ENCODE assay signal across 19 cellular contexts in the genomic region with DNA sequence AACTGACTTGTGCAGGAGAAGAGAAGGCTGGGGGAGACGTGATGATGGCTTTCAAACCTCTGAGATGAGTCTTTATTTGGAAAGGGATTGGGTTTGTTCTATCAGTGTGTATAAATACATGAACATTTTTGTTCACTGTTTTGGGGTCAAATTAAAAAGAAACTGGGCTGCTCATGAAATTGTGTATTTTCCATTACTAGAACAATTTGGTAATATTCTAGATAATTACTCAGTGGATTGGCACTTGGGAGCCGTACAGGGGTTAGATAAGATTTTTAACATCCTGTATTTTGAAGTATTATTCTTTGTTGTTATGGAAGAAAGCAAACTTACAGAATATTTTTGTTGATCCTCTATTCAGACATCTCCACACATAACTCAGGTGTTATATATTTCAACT.
DNase-seq lines count a peak whose midpoint lies in the region; ATAC-seq and TF ChIP-seq lines count a peak whose summit lies in the region.
"Had no signal": no experiment of that assay in that cellular context is flagged by ENCODE, and none has a peak within 500 bp of the region (broad histone marks: within the 10 kb centered on the region; RNA-seq: fewer than 3 reads in every experiment).

No MANE protein-coding gene starts in this region.

- TF ChIP-seq CTCF in fibroblast of pulmonary artery (IDR thresholded peaks at IDR 0.05; ENCODE audit: low read length, missing control alignments) (no peak), omental fat pad (IDR thresholded peaks at IDR 0.05) (no peak), body of pancreas (IDR thresholded peaks at IDR 0.05) (no peak), Calu3 (IDR thresholded peaks at IDR 0.05; ENCODE audit: unreplicated experiment) (no peak)

- CTCF ChIA-PET in Calu3 (lab: Charles Lee): no interaction called here

- H3K27ac ChIP-seq in ACC112 (ENCODE audit: low read depth, low read length) (no peak overlapping the region), body of pancreas (no peak overlapping the region)
- H3K27ac ChIP-seq: SK-N-MC had no signal

- H3K4me1 ChIP-seq in ACC112 (ENCODE audit: control insufficient read depth, insufficient read depth, low read length, unreplicated experiment): peaks cover 20% of the 10 kb centered on the region
- H3K4me1 ChIP-seq in adipocyte (ENCODE audit: control insufficient read depth, insufficient read depth, low read length): peaks cover 10% of the 10 kb centered on the region
- H3K4me1 ChIP-seq in body of pancreas: peaks cover 24% of the 10 kb centered on the region

- DNase-seq in adipocyte (ENCODE audit: low read depth) (no peak), fibroblast of pulmonary artery (ENCODE audit: low read depth) (peak; percentile 44), omental fat pad (ENCODE audit: low spot score) (no peak), body of pancreas (no peak), Calu3 (no peak)
- DNase-seq: DMS79, H7, NCI-H1105, NCI-H146, NCI-H2081, NCI-H2171 treated with DMSO at 0.1 percent for 48 hours, NCI-H446 treated with DMSO at 0.1 percent for 48 hours, NCI-H526 treated with DMSO at 0.1 percent for 48 hours, SHP77 had no signal

- H3K36me3 Mint-ChIP-seq in Calu3 (ENCODE audit: insufficient read depth, unreplicated experiment): no peaks in the 10 kb centered on the region

- H3K9me3 ChIP-seq in adipocyte (ENCODE audit: control insufficient read depth, low read length) (no peaks in the 10 kb centered on the region), body of pancreas (no peaks in the 10 kb centered on the region)

- H2AFZ ChIP-seq in ACC112 (ENCODE audit: low read length, unreplicated experiment): peak overlapping the region; percentile 27

- H3K9ac ChIP-seq in adipocyte (ENCODE audit: low read length): no peak overlapping the region

- H3K4me3 ChIP-seq in ACC112 (ENCODE audit: low read depth, low read length) (peak overlapping the region; percentile 56), adipocyte (ENCODE audit: low read length) (peak overlapping the region; percentile 9), fibroblast of pulmonary artery (replicated peaks; ENCODE audit: low read depth, low read length) (peak overlapping the region; percentile 15), body of pancreas (no peak overlapping the region)
- H3K4me3 ChIP-seq: SK-N-MC had no signal

- intact Hi-C loops in body of pancreas (cut with DNase I): no loop called here
- intact Hi-C loops in Calu3 (cut with micrococcal nuclease; ENCODE audit: unreplicated experiment): no loop called here

- no peaks in the 10 kb centered on the region for H3K79me2 ChIP-seq in ACC112 (ENCODE audit: control insufficient read depth, insufficient read depth, low read length, unreplicated experiment)

- no peaks in the 10 kb centered on the region for H3K9me3 Mint-ChIP-seq in Calu3 (ENCODE audit: low read depth, unreplicated experiment)

- no peaks in the 10 kb centered on the region for H3K27me3 Mint-ChIP-seq in Calu3 (ENCODE audit: unreplicated experiment)
- H3K27me3 Mint-ChIP-seq: B cell, IgD-negative memory B cell had no signal

- peaks cover 9% of the 10 kb centered on the region for H3K4me1 Mint-ChIP-seq in Calu3 (ENCODE audit: low read depth, unreplicated experiment)
- H3K4me1 Mint-ChIP-seq: B cell had no signal

- H3K27me3 ChIP-seq in ACC112 (ENCODE audit: insufficient read depth, low read length) (no peaks in the 10 kb centered on the region), adipocyte (replicated peaks; ENCODE audit: control insufficient read depth, insufficient read depth, low read length) (no peaks in the 10 kb centered on the region), body of pancreas (no peaks in the 10 kb centered on the region)

- ATAC-seq in omental fat pad (ENCODE audit: low FRiP score) (peak; percentile 39), GM18861 (IDR thresholded peaks at IDR 0.05; ENCODE audit: unreplicated experiment) (no peak), body of pancreas (no peak)

- no TSS peak for BruUV-seq in Calu3 (replicated peaks; lab: Mats Ljungman, UMichigan)

- 59 to 65% methylated on average over 2 of the region's 2 CpGs for WGBS in body of pancreas, 2 donors

- no peak for TF ChIP-seq POLR2A in body of pancreas (IDR thresholded peaks at IDR 0.05)

- H3K36me3 ChIP-seq in ACC112 (ENCODE audit: insufficient read depth, low read length) (no peaks in the 10 kb centered on the region), adipocyte (ENCODE audit: control insufficient read depth, insufficient read depth, low read length, severe bottlenecking) (peaks cover 9% of the 10 kb centered on the region), body of pancreas (replicated peaks in 1 of 2; ENCODE audit: insufficient read depth in 1 of 2, low read depth in 2 of 2) (no peaks in the 10 kb centered on the region)

- no peak overlapping the region for H3K4me3 Mint-ChIP-seq in Calu3 (ENCODE audit: low read depth, unreplicated experiment)
- H3K4me3 Mint-ChIP-seq: B cell, IgD-negative memory B cell had no signal

- no peak overlapping the region for H3K27ac Mint-ChIP-seq in Calu3 (ENCODE audit: unreplicated experiment)
- H3K27ac Mint-ChIP-seq: B cell, IgD-negative memory B cell had no signal

Comparison
In these comparisons a context has a peak if more than half of its experiments do, and no peak if none do; other contexts are left out.
1. H3K4me3 ChIP-seq: peak in ACC112 (single experiment), adipocyte (single experiment) and fibroblast of pulmonary artery (single experiment); none in body of pancreas (0 of 2).